In genomic region chr15:67074886-67075229, GRCh38 we compare ENCODE assay signal across 13 cellular contexts. TPM values are rescaled to one million over a fixed set of nuclear protein-coding genes. Genes with fewer than 3 reads are reported as not detected.
DNase-seq lines count a peak whose midpoint lies in the region; ATAC-seq, FAIRE-seq and TF ChIP-seq lines count a peak whose summit lies in the region.
"Had no signal": no experiment of that assay in that cellular context is flagged by ENCODE, and none has a peak within 500 bp of the region (broad histone marks: within the 10 kb centered on the region; RNA-seq: fewer than 3 reads in every experiment).

No MANE protein-coding gene starts in this region.

- no peak for TF ChIP-seq POLR2A in vagina (IDR thresholded peaks at IDR 0.05)

- FAIRE-seq in keratinocyte (lab: Jason Lieb, UNC) = no peak
- FAIRE-seq: frontal cortex, H54 had no signal

- CTCF ChIA-PET in activated CD4-positive, alpha-beta memory T cell treated with anti-CD3 and anti-CD28 coated beads, Interleukin-2, amount 10 ng/mL, durations not matched to agents 7 days and 5 days (lab: Charles Lee) = interaction anchor here (0.6 to 2.9 kb wide), 3 partner anchors 9 to 91 kb away, joined by 3 to 8 read pairs (median 4); partner anchors contain the start of gene SMAD3

- peaks cover 55% of the 10 kb centered on the region for H3K4me1 ChIP-seq in keratinocyte (ENCODE audit: control insufficient read depth, extremely low read depth, insufficient read depth, low read length)
- H3K4me1 ChIP-seq in vagina = peaks cover 86% of the 10 kb centered on the region

- no peak overlapping the region for H3K4me2 ChIP-seq in keratinocyte (ENCODE audit: control insufficient read depth, extremely low read depth, insufficient read depth, low read depth, low read length)

- DNase-seq in Right ventricle myocardium inferior (ENCODE audit: missing footprints) = no peak
- no peak for DNase-seq in left cardiac atrium
- no peak for DNase-seq in activated CD4-positive, alpha-beta memory T cell treated with anti-CD3 and anti-CD28 coated beads, Interleukin-2, amount 10 ng/mL, durations not matched to agents 7 days and 5 days
- DNase-seq in keratinocyte (ENCODE audit: low read depth, low spot score) = no peak
- no peak for DNase-seq in vagina (ENCODE audit: extremely low spot score in 2 of 2)
- no peak for DNase-seq in left lobe of liver (ENCODE audit: low spot score)
- DNase-seq: NCI-H510A, WERI-Rb-1 had no signal

- dilution Hi-C loops in keratinocyte (cut with MboI; ENCODE audit: extremely low pct_ligation_motif_present, low sequenced_read_pairs) = no loop called here

- H3K4me3 ChIP-seq in keratinocyte (ENCODE audit: control insufficient read depth in 2 of 3, extremely low read depth in 1 of 3, insufficient read depth in 2 of 3, low read depth in 1 of 3, low read length in 3 of 3) (no peak overlapping the region), vagina (no peak overlapping the region)
- H3K4me3 ChIP-seq: body of pancreas had no signal

- POLR2A ChIA-PET in activated CD4-positive, alpha-beta memory T cell treated with anti-CD3 and anti-CD28 coated beads, Interleukin-2, amount 10 ng/mL, durations not matched to agents 7 days and 5 days (lab: Charles Lee) = interaction anchor here (0.8 to 16.8 kb wide), 5 partner anchors 8 to 46 kb away, joined by 3 to 489 read pairs (median 6); partner anchors contain the start of gene SMAD3

- H3K4me1 Mint-ChIP-seq in activated CD4-positive, alpha-beta memory T cell treated with anti-CD3 and anti-CD28 coated beads, Interleukin-2, amount 10 ng/mL, durations not matched to agents 7 days and 5 days = peaks cover 93% of the 10 kb centered on the region

- no peak overlapping the region for H3K9ac ChIP-seq in keratinocyte (ENCODE audit: control insufficient read depth, extremely low read depth, insufficient read depth, low read length)

- H3K36me3 ChIP-seq in keratinocyte (ENCODE audit: control insufficient read depth in 2 of 2, extremely low read depth in 1 of 2, insufficient read depth in 2 of 2, low read length in 2 of 2) (peaks cover 4 to 19% of the 10 kb centered on the region in 2 experiments), vagina (no peaks in the 10 kb centered on the region)
- H3K36me3 ChIP-seq: WERI-Rb-1 had no signal

- H4K20me1 ChIP-seq in keratinocyte (ENCODE audit: control insufficient read depth, extremely low read depth, insufficient read depth, low read length) = peaks cover 11% of the 10 kb centered on the region

- H3K79me2 ChIP-seq in keratinocyte (ENCODE audit: control insufficient read depth, insufficient read depth, low read length) = peaks cover 95% of the 10 kb centered on the region

- peaks cover 6% of the 10 kb centered on the region for H3K9me1 ChIP-seq in keratinocyte (ENCODE audit: control insufficient read depth, extremely low read depth, insufficient read depth, low read length)

- H3K27me3 ChIP-seq in keratinocyte (ENCODE audit: control insufficient read depth, extremely low read depth, insufficient read depth, low read length) = no peaks in the 10 kb centered on the region
- H3K27me3 ChIP-seq in vagina = no peaks in the 10 kb centered on the region
- H3K27me3 ChIP-seq: body of pancreas had no signal

- no peak overlapping the region for H3K4me3 Mint-ChIP-seq in activated CD4-positive, alpha-beta memory T cell treated with anti-CD3 and anti-CD28 coated beads, Interleukin-2, amount 10 ng/mL, durations not matched to agents 7 days and 5 days

- TF ChIP-seq CTCF in keratinocyte (optimal IDR thresholded peaks at IDR 0.05 in 1 of 3, IDR thresholded peaks at IDR 0.05 in 1 of 3, conservative IDR thresholded peaks at IDR 0.05 in 1 of 3; ENCODE audit: extremely low read depth in 1 of 3, insufficient read depth in 2 of 3, low read length in 3 of 3) = no peak
- no peak for TF ChIP-seq CTCF in vagina (IDR thresholded peaks at IDR 0.05)

- H3K36me3 Mint-ChIP-seq in activated CD4-positive, alpha-beta memory T cell treated with anti-CD3 and anti-CD28 coated beads, Interleukin-2, amount 10 ng/mL, durations not matched to agents 7 days and 5 days (ENCODE audit: low read depth) = peaks cover 85% of the 10 kb centered on the region

- no peaks in the 10 kb centered on the region for H3K27me3 Mint-ChIP-seq in activated CD4-positive, alpha-beta memory T cell treated with anti-CD3 and anti-CD28 coated beads, Interleukin-2, amount 10 ng/mL, durations not matched to agents 7 days and 5 days

- H3K27ac Mint-ChIP-seq in activated CD4-positive, alpha-beta memory T cell treated with anti-CD3 and anti-CD28 coated beads, Interleukin-2, amount 10 ng/mL, durations not matched to agents 7 days and 5 days = peak overlapping the region; percentile 91

- intact Hi-C loops in Right ventricle myocardium inferior (cut with DNase I) (no loop called here), left cardiac atrium (cut with DNase I) (no loop called here), vagina (cut with DNase I) (no loop called here)

- peak; percentile 45 for ATAC-seq in Right ventricle myocardium inferior
- ATAC-seq in left cardiac atrium = no peak
- ATAC-seq in GM19397 (IDR thresholded peaks at IDR 0.05; ENCODE audit: unreplicated experiment) = no peak
- no peak for ATAC-seq in GM21528 (IDR thresholded peaks at IDR 0.05; ENCODE audit: low FRiP score, unreplicated experiment)
- no peak for ATAC-seq in left lobe of liver
- ATAC-seq: body of pancreas had no signal

- no peak overlapping the region for H2AFZ ChIP-seq in keratinocyte (ENCODE audit: control insufficient read depth, low read length)

- peak overlapping the region; percentile 25 for H3K27ac ChIP-seq in keratinocyte (ENCODE audit: control insufficient read depth, insufficient read depth, low read length)
- H3K27ac ChIP-seq in vagina = peak overlapping the region; percentile 48
- H3K27ac ChIP-seq: WERI-Rb-1 had no signal

- H3K9me3 ChIP-seq in keratinocyte (ENCODE audit: control insufficient read depth, low read depth, low read length) (no peaks in the 10 kb centered on the region), vagina (no peaks in the 10 kb centered on the region)
- H3K9me3 ChIP-seq: body of pancreas had no signal

- H3K9me3 Mint-ChIP-seq in activated CD4-positive, alpha-beta memory T cell treated with anti-CD3 and anti-CD28 coated beads, Interleukin-2, amount 10 ng/mL, durations not matched to agents 7 days and 5 days = no peaks in the 10 kb centered on the region

RNA-seq across cellular contexts. Expression of gene SMAD3, which starts 9.5 kb away (rescaled TPM):
- total RNA-seq in Right ventricle myocardium inferior (18.0 TPM), left cardiac atrium (10 to 100 TPM; 24.0 to 37.5 TPM), vagina (53.5 TPM), left lobe of liver (17.1 TPM)
- total RNA-seq in activated CD4-positive, alpha-beta memory T cell treated with anti-CD3 and anti-CD28 coated beads, Interleukin-2, amount 10 ng/mL, durations not matched to agents 7 days and 5 days = 100 to 1,000 TPM; 145 to 148 TPM
- 30.6 to 52.9 TPM (median 33.7 TPM) in 3 replicates for polyA plus RNA-seq in keratinocyte
- 8.1 TPM for polyA plus RNA-seq in keratinocyte (2011; ENCODE audit: low read depth)
- 23.9 and 26.7 TPM in 2 replicates for polyA plus RNA-seq in keratinocyte (2011; cell fraction: cytosol; rRNA removed)
- 74.9 and 76.8 TPM in 2 replicates for polyA plus RNA-seq in keratinocyte (2011; cell fraction: nucleus; rRNA removed)
- polyA plus RNA-seq in keratinocyte (2012; ENCODE audit: low replicate concordance) = 26.5 and 44.9 TPM in 2 replicates
- polyA minus RNA-seq in keratinocyte = 45.4 to 160 TPM (median 47.7 TPM) in 3 replicates
- polyA minus RNA-seq in keratinocyte (2011; cell fraction: cytosol; rRNA and poly(A)+ RNA removed) = 23.8 TPM
- 30.5 and 55.1 TPM in 2 replicates for polyA minus RNA-seq in keratinocyte (2011; cell fraction: nucleus; rRNA and poly(A)+ RNA removed)
